Comparison of ENCODE assay signal across 18 cellular contexts in the genomic region with DNA sequence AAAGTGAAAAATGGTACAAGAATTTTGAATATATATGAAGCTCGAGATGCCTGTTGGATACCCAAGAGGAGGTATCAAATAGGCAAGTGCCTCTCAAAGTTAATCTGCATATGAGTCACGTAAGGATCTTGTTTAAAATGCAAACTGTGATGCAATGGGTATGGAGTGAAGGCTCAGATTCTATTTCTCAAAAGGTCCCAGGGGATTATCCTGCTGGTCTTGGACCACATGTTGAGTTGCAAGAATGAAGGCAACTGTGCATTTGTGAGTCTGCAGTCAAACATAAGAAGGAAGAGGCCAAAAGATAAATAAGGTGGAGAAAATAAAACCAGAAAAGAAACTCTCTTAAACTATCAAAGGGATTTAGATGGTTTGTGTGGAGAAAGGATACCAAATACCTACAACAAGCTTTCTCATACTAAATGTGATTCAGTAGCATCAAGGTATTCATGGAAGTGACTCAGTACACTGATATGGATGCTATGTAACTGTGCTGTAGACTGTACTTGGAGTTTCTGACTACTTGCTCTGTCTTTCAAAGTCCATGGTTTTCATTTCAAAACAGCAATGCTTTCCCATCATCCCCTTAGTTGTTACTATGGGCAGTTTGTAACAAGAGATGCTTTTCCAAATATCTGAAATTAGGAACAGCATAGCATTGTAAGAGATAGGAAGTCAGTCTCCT.
DNase-seq lines count a peak whose midpoint lies in the region; ATAC-seq and TF ChIP-seq lines count a peak whose summit lies in the region.
"Had no signal": no experiment of that assay in that cellular context is flagged by ENCODE, and none has a peak within 500 bp of the region (broad histone marks: within the 10 kb centered on the region; RNA-seq: fewer than 3 reads in every experiment).

No MANE protein-coding gene starts in this region.

- no peaks in the 10 kb centered on the region for H4K20me1 ChIP-seq in mammary epithelial cell (ENCODE audit: insufficient read depth, low read length)

- WGBS in mammary epithelial cell (ENCODE audit: low coverage, missing lambda C conversion rate): 42% methylated on average over 2 of the region's 2 CpGs

- no peaks in the 10 kb centered on the region for H3K9me3 ChIP-seq in mammary epithelial cell (replicated peaks; ENCODE audit: insufficient read depth, low read length)
- H3K9me3 ChIP-seq: BE2C, gastroesophageal sphincter had no signal

- ATAC-seq in HG03571 (IDR thresholded peaks at IDR 0.05; ENCODE audit: unreplicated experiment) (no peak), GM21360 (IDR thresholded peaks at IDR 0.05; ENCODE audit: unreplicated experiment) (no peak), HG02642 (IDR thresholded peaks at IDR 0.05; ENCODE audit: poor library complexity, unreplicated experiment) (no peak)
- ATAC-seq: gastroesophageal sphincter, GM12878, left colon had no signal

- CTCF ChIA-PET in mammary epithelial cell (lab: Charles Lee; ENCODE audit: low non-redundant PET): no interaction called here

- H3K36me3 ChIP-seq in mammary epithelial cell (ENCODE audit: insufficient read depth, low read length): no peaks in the 10 kb centered on the region
- H3K36me3 ChIP-seq: BE2C, gastroesophageal sphincter had no signal

- DNase-seq in EH (ENCODE audit: low read depth) (peak; percentile 16), NB4 (ENCODE audit: low read depth) (peak; percentile 45), mammary epithelial cell (peak; percentile 45), kidney glomerular epithelial cell (lab: John Stamatoyannopoulos, UW) (peak; percentile 31), COR-L47 (lab: John Stamatoyannopoulos, UW) (no peak)
- DNase-seq: activated CD4-positive, alpha-beta memory T cell treated with anti-CD3 and anti-CD28 coated beads for 36 hours; BE2C; DND-41; left colon; NCI-H1436 treated with DMSO at 0.1 percent for 48 hours; NCI-H526 treated with DMSO at 0.1 percent for 48 hours; Right ventricle myocardium superior; T1000 had no signal

- H3K79me2 ChIP-seq in mammary epithelial cell (ENCODE audit: insufficient read depth, low read length): no peaks in the 10 kb centered on the region

- TF ChIP-seq CTCF in NB4 (IDR thresholded peaks at IDR 0.05; ENCODE audit: low read depth, low read length): no peak
- TF ChIP-seq CTCF in mammary epithelial cell (conservative IDR thresholded peaks at IDR 0.05 in 1 of 2, IDR thresholded peaks at IDR 0.05 in 1 of 2; ENCODE audit: extremely low read depth in 1 of 2, insufficient read depth in 1 of 2, low read depth in 1 of 2, low read length in 2 of 2): no peak

- H3K27me3 ChIP-seq in mammary epithelial cell (ENCODE audit: insufficient read depth, low read length): peaks cover 4% of the 10 kb centered on the region
- H3K27me3 ChIP-seq: BE2C, gastroesophageal sphincter had no signal

- TF ChIP-seq POLR2A in NB4 (IDR thresholded peaks at IDR 0.05; ENCODE audit: extremely low read depth, insufficient read length): no peak

- H3K4me1 ChIP-seq in mammary epithelial cell (ENCODE audit: insufficient read depth, low read length): peaks cover 4% of the 10 kb centered on the region
- H3K4me1 ChIP-seq: BE2C, gastroesophageal sphincter had no signal

- no peak overlapping the region for H3K9ac ChIP-seq in mammary epithelial cell (ENCODE audit: insufficient read depth, low read length)

- H3K4me2 ChIP-seq in mammary epithelial cell (ENCODE audit: insufficient read depth, low read depth, low read length): no peak overlapping the region

- BruUV-seq in mammary epithelial cell (replicated peaks; lab: Mats Ljungman, UMichigan): no TSS peak

- H3K4me3 ChIP-seq in NB4 (ENCODE audit: low read depth, low read length) (no peak overlapping the region), mammary epithelial cell (replicated peaks in 1 of 3; ENCODE audit: insufficient read depth in 1 of 3, low read depth in 2 of 3, low read length in 3 of 3) (no peak overlapping the region)
- H3K4me3 ChIP-seq: gastroesophageal sphincter, GM12878 had no signal

- H2AFZ ChIP-seq in mammary epithelial cell (ENCODE audit: low read depth, low read length): no peak overlapping the region

- in situ Hi-C loops in mammary epithelial cell (cut with MboI; ENCODE audit: low sequenced_read_pairs in 2 of 2): loop anchor here (25.0 kb wide), 3 partner anchors 454 to 854 kb away; a partner anchor contains a TSS

- dilution Hi-C loops in mammary epithelial cell (cut with HindIII; ENCODE audit: low sequenced_read_pairs): no loop called here

- intact Hi-C loops in mammary epithelial cell (cut with micrococcal nuclease): no loop called here

- no peak overlapping the region for H3K27ac ChIP-seq in mammary epithelial cell (ENCODE audit: insufficient read depth, low read depth, low read length)
- H3K27ac ChIP-seq: gastroesophageal sphincter had no signal
